In genomic region chr14:20970647-20970982, GRCh38 we compare ENCODE assay signal across 8 cellular contexts. TPM values are rescaled to one million over a fixed set of nuclear protein-coding genes. Genes with fewer than 3 reads are reported as not detected.
DNase-seq lines count a peak whose midpoint lies in the region; ATAC-seq and TF ChIP-seq lines count a peak whose summit lies in the region.

No MANE protein-coding gene starts in this region.

- no peak overlapping the region for H3K27ac Mint-ChIP-seq in activated CD8-positive, alpha-beta memory T cell treated with anti-CD3 and anti-CD28 coated beads, Interleukin-2, amount 10 ng/mL, durations not matched to agents 7 days and 5 days

- peaks cover 51% of the 10 kb centered on the region for H3K27me3 Mint-ChIP-seq in activated CD8-positive, alpha-beta memory T cell treated with anti-CD3 and anti-CD28 coated beads, Interleukin-2, amount 10 ng/mL, durations not matched to agents 7 days and 5 days

- H3K27me3 ChIP-seq in cardiac muscle cell: peaks cover 6% of the 10 kb centered on the region

- peak overlapping the region; percentile 83 for H3K4me3 Mint-ChIP-seq in activated CD8-positive, alpha-beta memory T cell treated with anti-CD3 and anti-CD28 coated beads, Interleukin-2, amount 10 ng/mL, durations not matched to agents 7 days and 5 days

- no peaks in the 10 kb centered on the region for H3K36me3 ChIP-seq in SK-N-MC (ENCODE audit: insufficient read depth, low read length)
- H3K36me3 ChIP-seq in cardiac muscle cell: no peaks in the 10 kb centered on the region

- ATAC-seq in activated CD8-positive, alpha-beta memory T cell treated with anti-CD3 and anti-CD28 coated beads, Interleukin-2, amount 10 ng/mL, durations not matched to agents 7 days and 5 days: peak; percentile 5

- H3K4me1 ChIP-seq in cardiac muscle cell (ENCODE audit: low read depth): peaks cover 3% of the 10 kb centered on the region

- H3K9me3 ChIP-seq in SK-N-MC (ENCODE audit: low read depth, low read length) (no peaks in the 10 kb centered on the region), cardiac muscle cell (ENCODE audit: low read depth) (no peaks in the 10 kb centered on the region)

- DNase-seq in activated CD8-positive, alpha-beta memory T cell treated with anti-CD3 and anti-CD28 coated beads, Interleukin-2, amount 10 ng/mL, durations not matched to agents 7 days and 5 days: no peak
- DNase-seq in activated CD8-positive, alpha-beta memory T cell treated with anti-CD3 and anti-CD28 coated beads, Interleukin-2, amount 50 U/mL, for 48 hours: no peak
- DNase-seq in SK-N-MC (ENCODE audit: low read depth, low spot score) (no peak), cardiac muscle cell (ENCODE audit: low read depth in 1 of 2, low spot score in 1 of 2) (no peak), NCI-H2171 (lab: John Stamatoyannopoulos, UW) (no peak), kidney tubule cell (ENCODE audit: low spot score) (no peak), NCI-H2107 (lab: John Stamatoyannopoulos, UW) (no peak)

- H3K27ac ChIP-seq in SK-N-MC: no peak overlapping the region
- peak overlapping the region; percentile 82 for H3K27ac ChIP-seq in cardiac muscle cell
- H3K27ac ChIP-seq in skin epidermis: peak overlapping the region in 9 of 21 experiments; percentile 9 to 67 (median 38)

- no peaks in the 10 kb centered on the region for H3K9me3 Mint-ChIP-seq in activated CD8-positive, alpha-beta memory T cell treated with anti-CD3 and anti-CD28 coated beads, Interleukin-2, amount 10 ng/mL, durations not matched to agents 7 days and 5 days (ENCODE audit: low read depth)

- CTCF ChIA-PET in activated CD8-positive, alpha-beta memory T cell treated with anti-CD3 and anti-CD28 coated beads, Interleukin-2, amount 10 ng/mL, durations not matched to agents 7 days and 5 days (lab: Charles Lee): interaction anchor here (0.7 to 4.8 kb wide), 54 partner anchors 8 to 549 kb away, joined by 3 to 67 read pairs (median 5); partner anchors contain the start of genes RNASE2, RNASE4, RNASE6 and SLC39A2

- no peak for TF ChIP-seq CTCF in cardiac muscle cell (IDR thresholded peaks at IDR 0.05; ENCODE audit: low read depth, low read length)

- no peaks in the 10 kb centered on the region for H3K36me3 Mint-ChIP-seq in activated CD8-positive, alpha-beta memory T cell treated with anti-CD3 and anti-CD28 coated beads, Interleukin-2, amount 10 ng/mL, durations not matched to agents 7 days and 5 days

- H3K4me3 ChIP-seq in SK-N-MC: peak overlapping the region; percentile 90
- peak overlapping the region; percentile 56 for H3K4me3 ChIP-seq in cardiac muscle cell
- peak overlapping the region; percentile 33 to 65 (median 44) for H3K4me3 ChIP-seq in skin epidermis

- H3K4me1 Mint-ChIP-seq in activated CD8-positive, alpha-beta memory T cell treated with anti-CD3 and anti-CD28 coated beads, Interleukin-2, amount 10 ng/mL, durations not matched to agents 7 days and 5 days: peaks cover 12% of the 10 kb centered on the region

- peak overlapping the region; percentile 70 for H3K9ac ChIP-seq in SK-N-MC (ENCODE audit: insufficient read length)

RNA-seq across cellular contexts. Expression of gene RNASE2, which starts 15.3 kb away (rescaled TPM):
- total RNA-seq in activated CD8-positive, alpha-beta memory T cell treated with anti-CD3 and anti-CD28 coated beads, Interleukin-2, amount 10 ng/mL, durations not matched to agents 7 days and 5 days: not detected
- not detected in 2 replicates for total RNA-seq in cardiac muscle cell
- not detected in 2 replicates for polyA plus RNA-seq in cardiac muscle cell

RNA-seq across cellular contexts. Expression of gene METTL17, which starts 19.2 kb away (rescaled TPM):
- total RNA-seq in activated CD8-positive, alpha-beta memory T cell treated with anti-CD3 and anti-CD28 coated beads, Interleukin-2, amount 10 ng/mL, durations not matched to agents 7 days and 5 days: 100 to 1,000 TPM; 102 to 111 TPM
- 152 and 172 TPM in 2 replicates for total RNA-seq in cardiac muscle cell
- polyA plus RNA-seq in cardiac muscle cell: 122 and 127 TPM in 2 replicates

RNA-seq across cellular contexts. Expression of gene SLC39A2, which starts 28.5 kb away (rescaled TPM):
- total RNA-seq in activated CD8-positive, alpha-beta memory T cell treated with anti-CD3 and anti-CD28 coated beads, Interleukin-2, amount 10 ng/mL, durations not matched to agents 7 days and 5 days: under 1 TPM; 0.16 to 0.44 TPM
- total RNA-seq in cardiac muscle cell: 0.14 TPM in 1 of 2 replicates, not detected in the other
- polyA plus RNA-seq in cardiac muscle cell: not detected in 2 replicates

RNA-seq across cellular contexts. Expression of gene NDRG2, which starts 54.2 kb away (rescaled TPM):
- 1 to 10 TPM; 2.1 to 6.9 TPM for total RNA-seq in activated CD8-positive, alpha-beta memory T cell treated with anti-CD3 and anti-CD28 coated beads, Interleukin-2, amount 10 ng/mL, durations not matched to agents 7 days and 5 days
- total RNA-seq in cardiac muscle cell: 218 and 234 TPM in 2 replicates
- 386 and 423 TPM in 2 replicates for polyA plus RNA-seq in cardiac muscle cell

RNA-seq across cellular contexts. Expression of gene TPPP2, which starts 59.4 kb away (rescaled TPM):
- not detected for total RNA-seq in activated CD8-positive, alpha-beta memory T cell treated with anti-CD3 and anti-CD28 coated beads, Interleukin-2, amount 10 ng/mL, durations not matched to agents 7 days and 5 days
- 0.92 TPM in 1 of 2 replicates, not detected in the other for total RNA-seq in cardiac muscle cell
- 0.39 and 1.9 TPM in 2 replicates for polyA plus RNA-seq in cardiac muscle cell
